Comparison of ENCODE assay signal across 17 cellular contexts in the genomic region with DNA sequence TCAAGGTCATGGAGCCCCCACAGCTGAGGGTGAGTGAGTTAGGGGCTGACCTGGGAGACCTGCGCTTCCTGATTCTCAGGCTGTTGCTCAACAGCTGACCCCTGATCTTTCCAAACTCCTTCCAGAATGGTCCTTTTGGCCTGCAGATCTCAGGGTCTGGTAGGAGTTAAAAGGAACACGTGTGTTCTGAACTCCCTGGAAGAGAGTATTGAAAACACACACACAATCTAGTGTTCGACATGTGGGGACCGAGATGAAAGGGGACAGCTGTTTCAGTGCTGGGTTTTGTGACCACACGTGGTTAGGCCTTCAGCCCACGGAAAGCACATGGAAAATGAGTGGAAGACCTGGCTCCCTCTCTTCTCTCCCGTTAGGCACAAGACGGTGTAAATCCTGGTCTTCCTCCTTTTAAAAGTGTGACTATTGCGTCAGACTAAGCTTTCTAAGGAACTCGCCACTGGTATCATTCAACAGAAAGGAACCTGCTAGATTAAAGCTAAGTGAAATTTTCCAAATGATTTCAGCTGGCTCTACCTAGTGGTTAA. TPM values are rescaled to one million over a fixed set of nuclear protein-coding genes. Genes with fewer than 3 reads are reported as not detected.
DNase-seq lines count a peak whose midpoint lies in the region; ATAC-seq and TF ChIP-seq lines count a peak whose summit lies in the region.
"Had no signal": no experiment of that assay in that cellular context is flagged by ENCODE, and none has a peak within 500 bp of the region (broad histone marks: within the 10 kb centered on the region; RNA-seq: fewer than 3 reads in every experiment).

No MANE protein-coding gene starts in this region.

- H3K4me3 Mint-ChIP-seq in CD8-positive, alpha-beta memory T cell, result peak overlapping the region in 1 of 7 donors; percentile 49
- no peak overlapping the region for H3K4me3 Mint-ChIP-seq in activated naive CD8-positive, alpha-beta T cell
- no peak overlapping the region for H3K4me3 Mint-ChIP-seq in natural killer cell

- peaks cover 73% of the 10 kb centered on the region for H3K4me1 ChIP-seq in CD8-positive, alpha-beta memory T cell (ENCODE audit: insufficient read depth, low read length)

- H3K27me3 ChIP-seq in CD8-positive, alpha-beta memory T cell (ENCODE audit: insufficient read depth, low read length, poor library complexity, severe bottlenecking), result no peaks in the 10 kb centered on the region
- H3K27me3 ChIP-seq: ovary had no signal

- TF ChIP-seq CTCF in AG10803 (conservative IDR thresholded peaks at IDR 0.05; ENCODE audit: low read length) (no peak), natural killer cell (IDR thresholded peaks at IDR 0.05) (no peak)

- intact Hi-C loops in natural killer cell (cut with micrococcal nuclease), result no loop called here

- H3K36me3 ChIP-seq in CD8-positive, alpha-beta memory T cell (ENCODE audit: insufficient read depth, low read length), result no peaks in the 10 kb centered on the region
- H3K36me3 ChIP-seq: lower lobe of right lung, ovary had no signal

- H3K36me3 Mint-ChIP-seq in CD8-positive, alpha-beta memory T cell, result peaks cover 0 to 26% (median 12%) of the 10 kb centered on the region in 3 donors
- H3K36me3 Mint-ChIP-seq in activated naive CD8-positive, alpha-beta T cell, result peaks cover 18% of the 10 kb centered on the region
- no peaks in the 10 kb centered on the region for H3K36me3 Mint-ChIP-seq in natural killer cell

- peak; percentile 45 for DNase-seq in AG10803 (ENCODE audit: low read depth)
- no peak for DNase-seq in CD8-positive, alpha-beta memory T cell
- DNase-seq in natural killer cell, result no peak
- DNase-seq in globus pallidus (ENCODE audit: low spot score), result no peak
- DNase-seq in D341Med (ENCODE audit: low spot score), result no peak
- DNase-seq in SHP77 treated with DMSO at 0.1 percent for 48 hours (lab: John Stamatoyannopoulos, UW), result no peak
- DNase-seq: activated CD4-positive, alpha-beta T cell treated with anti-CD3 and anti-CD28 coated beads for 48 hours; activated gamma-delta T cell; central memory CD4-positive, alpha-beta T cell; GDM1; lower lobe of right lung; NCI-H1092; NCI-H226; stimulated activated CD4-positive, alpha-beta T cell treated with anti-CD3 and anti-CD28 coated beads, Interleukin-1b, Interleukin-23, amount 100 ng/mL, for 48 hours had no signal

- CTCF ChIA-PET in CD8-positive, alpha-beta memory T cell (lab: Charles Lee), result interaction anchor here (1.1 to 1.7 kb wide), 4 partner anchors 12 to 110 kb away, joined by 3 to 4 read pairs (median 4); no protein-coding TSS in a partner anchor

- peaks cover 64 to 91% (median 89%) of the 10 kb centered on the region in 3 donors for H3K4me1 Mint-ChIP-seq in CD8-positive, alpha-beta memory T cell
- H3K4me1 Mint-ChIP-seq in activated naive CD8-positive, alpha-beta T cell (ENCODE audit: low read depth), result peaks cover 87% of the 10 kb centered on the region
- peaks cover 80 to 90% of the 10 kb centered on the region in 2 donors for H3K4me1 Mint-ChIP-seq in natural killer cell

- no peaks in the 10 kb centered on the region for H3K9me3 Mint-ChIP-seq in CD8-positive, alpha-beta memory T cell
- no peaks in the 10 kb centered on the region for H3K9me3 Mint-ChIP-seq in activated naive CD8-positive, alpha-beta T cell (ENCODE audit: low read depth)
- no peaks in the 10 kb centered on the region for H3K9me3 Mint-ChIP-seq in natural killer cell

- no peaks in the 10 kb centered on the region for H3K9me3 ChIP-seq in CD8-positive, alpha-beta memory T cell (ENCODE audit: low read length)
- H3K9me3 ChIP-seq: lower lobe of right lung, ovary had no signal

- no peak overlapping the region for H3K4me3 ChIP-seq in AG10803 (ENCODE audit: low read length)
- no peak overlapping the region for H3K4me3 ChIP-seq in CD8-positive, alpha-beta memory T cell (ENCODE audit: low read length)
- H3K4me3 ChIP-seq: lower lobe of right lung, ovary had no signal

- no peaks in the 10 kb centered on the region for H3K27me3 Mint-ChIP-seq in CD8-positive, alpha-beta memory T cell
- no peaks in the 10 kb centered on the region for H3K27me3 Mint-ChIP-seq in activated naive CD8-positive, alpha-beta T cell
- no peaks in the 10 kb centered on the region for H3K27me3 Mint-ChIP-seq in natural killer cell (ENCODE audit: low read depth in 2 of 2)

- no peak overlapping the region for H3K27ac ChIP-seq in CD8-positive, alpha-beta memory T cell (ENCODE audit: low read depth, low read length)
- H3K27ac ChIP-seq: lower lobe of right lung, ovary had no signal

- ATAC-seq in natural killer cell (no peak), GM21529 (IDR thresholded peaks at IDR 0.05; ENCODE audit: unreplicated experiment) (no peak)
- ATAC-seq: lower lobe of right lung had no signal

- POLR2A ChIA-PET in CD8-positive, alpha-beta memory T cell (lab: Charles Lee), result interaction anchor here (0.9 kb wide), 1 partner anchor 49 kb away, joined by 5 read pairs; a partner anchor contains a TSS

- peak overlapping the region in 7 of 8 donors; percentile 1 to 72 (median 54) for H3K27ac Mint-ChIP-seq in CD8-positive, alpha-beta memory T cell
- H3K27ac Mint-ChIP-seq in activated naive CD8-positive, alpha-beta T cell, result peak overlapping the region; percentile 71
- H3K27ac Mint-ChIP-seq in natural killer cell, result peak overlapping the region; percentile 52 to 78

RNA-seq across cellular contexts. Expression of a gene that starts 49.6 kb away (rescaled TPM):
- 10 to 100 TPM; 40.3 to 41.5 TPM for total RNA-seq in CD8-positive, alpha-beta memory T cell
- polyA plus RNA-seq in CD8-positive, alpha-beta memory T cell, result 22.0 TPM
- 100 to 1,000 TPM in 1 of 3 donors, 10 to 100 TPM in 2; 62.1 to 171 (median 98.2) TPM for total RNA-seq in natural killer cell
